ENCODE assay signal across 23 cellular contexts in genomic region chr4:77956917-77957316, GRCh38.
"Had no signal": no experiment of that assay in that cellular context is flagged by ENCODE, and none has a peak within 500 bp of the region (broad histone marks: within the 10 kb centered on the region; RNA-seq: fewer than 3 reads in every experiment).

No MANE protein-coding gene starts in this region.

- H3K4me1 Mint-ChIP-seq: naive thymus-derived CD8-positive, alpha-beta T cell had no signal

- H3K9me3 Mint-ChIP-seq: dendritic cell treated with granulocyte-macrophage colony-stimulating factor and Interleukin-4, amounts not matched to agents 40 ng/mL and 50 ng/mL, for 4 days; endodermal cell; naive thymus-derived CD8-positive, alpha-beta T cell; nephron progenitor cell; type B pancreatic cell had no signal

- H3K27me3 Mint-ChIP-seq: dendritic cell treated with granulocyte-macrophage colony-stimulating factor and Interleukin-4, amounts not matched to agents 40 ng/mL and 50 ng/mL, for 4 days; naive thymus-derived CD8-positive, alpha-beta T cell; type B pancreatic cell had no signal

- H3K27ac Mint-ChIP-seq: dendritic cell treated with granulocyte-macrophage colony-stimulating factor and Interleukin-4, amounts not matched to agents 40 ng/mL and 50 ng/mL, for 4 days; endodermal cell; nephron progenitor cell; type B pancreatic cell had no signal

- DNase-seq: effector CD8-positive, alpha-beta T cell; endodermal cell; foreskin fibroblast; gastrocnemius medialis; head of caudate nucleus; left ventricle myocardium superior; lower lobe of right lung; naive thymus-derived CD8-positive, alpha-beta T cell; nephron progenitor cell; nucleus accumbens; stimulated activated CD4-positive, alpha-beta T cell treated with anti-CD3 and anti-CD28 coated beads, Interleukin-12 subunit alpha, Interleukin-12 subunit beta, amount 100 ng/mL, for 4 hours; stimulated activated CD4-positive, alpha-beta T cell treated with anti-CD3 and anti-CD28 coated beads, Interleukin-1b, Interleukin-23, amount 100 ng/mL, for 48 hours; stimulated activated CD4-positive, alpha-beta T cell treated with anti-CD3 and anti-CD28 coated beads, Interleukin-4, amount 100 ng/mL, for 1 hour; stimulated activated CD8-positive, alpha-beta memory T cell treated with anti-CD3 and anti-CD28 coated beads, Interleukin-4, amount 100 ng/mL, for 48 hours; stimulated activated naive CD4-positive, alpha-beta T cell; substantia nigra; testis; tibial artery had no signal

- FAIRE-seq: keratinocyte had no signal

- H3K4me3 Mint-ChIP-seq: dendritic cell treated with granulocyte-macrophage colony-stimulating factor and Interleukin-4, amounts not matched to agents 40 ng/mL and 50 ng/mL, for 4 days; endodermal cell; naive thymus-derived CD8-positive, alpha-beta T cell; nephron progenitor cell; type B pancreatic cell had no signal

- ATAC-seq: esophagus mucosa; gastrocnemius medialis; left ventricle myocardium superior; lower lobe of right lung; naive thymus-derived CD8-positive, alpha-beta T cell; sciatic nerve had no signal
